8 cellular contexts compared by ENCODE assay signal in genomic region chr7:112204072-112204775, GRCh38. TPM values are rescaled to one million over a fixed set of nuclear protein-coding genes. Genes with fewer than 3 reads are reported as not detected.
DNase-seq lines count a peak whose midpoint lies in the region; ATAC-seq and TF ChIP-seq lines count a peak whose summit lies in the region.

No MANE protein-coding gene starts in this region.

- H3K9me3 Mint-ChIP-seq in HFFc6 (no peaks in the 10 kb centered on the region), activated B cell treated with CpG ODN at 0.5 μM for 24 hours (no peaks in the 10 kb centered on the region)

- DNase-seq in Ammon's horn (ENCODE audit: low spot score) (peak; percentile 48), HFFc6 (no peak), activated B cell treated with CpG ODN at 0.5 μM for 24 hours (no peak)
- DNase-seq in stimulated activated CD4-positive, alpha-beta T cell treated with anti-CD3 and anti-CD28 coated beads, Interleukin-1b, Interleukin-23, amount 100 ng/mL, for 48 hours, result no peak
- no peak for DNase-seq in activated naive CD4-positive, alpha-beta T cell (lab: John Stamatoyannopoulos, UW)

- CTCF ChIA-PET in activated B cell treated with CpG ODN at 0.5 μM for 24 hours (lab: Charles Lee), result interaction anchor here (1.3 kb wide), 1 partner anchor 124 kb away, joined by 3 read pairs; no protein-coding TSS in a partner anchor

- no peaks in the 10 kb centered on the region for H3K27me3 Mint-ChIP-seq in HFFc6 (ENCODE audit: insufficient read depth)
- peaks cover 38% of the 10 kb centered on the region for H3K27me3 Mint-ChIP-seq in activated B cell treated with CpG ODN at 0.5 μM for 24 hours

- POLR2A ChIA-PET in activated B cell treated with CpG ODN at 0.5 μM for 24 hours (lab: Charles Lee), result interaction anchor here (0.6 to 1.8 kb wide), 2 partner anchors 96 to 246 kb away, joined by 3 to 14 read pairs; partner anchors contain the start of gene IFRD1

- no peak for ATAC-seq in activated B cell treated with CpG ODN at 0.5 μM for 24 hours (ENCODE audit: low read depth)
- ATAC-seq in HG03108 (IDR thresholded peaks at IDR 0.05; ENCODE audit: unreplicated experiment), result no peak

- H3K4me1 Mint-ChIP-seq in HFFc6 (ENCODE audit: low read depth) (peaks cover 48% of the 10 kb centered on the region), activated B cell treated with CpG ODN at 0.5 μM for 24 hours (peaks cover 37% of the 10 kb centered on the region)

- peak overlapping the region in 16 of 21 experiments; percentile 69 to 90 (median 82) for H3K27ac ChIP-seq in skin epidermis

- H3K4me3 Mint-ChIP-seq in HFFc6 (peak overlapping the region; percentile 99), activated B cell treated with CpG ODN at 0.5 μM for 24 hours (peak overlapping the region; percentile 42)

- no peak for TF ChIP-seq CTCF in HFFc6 (IDR thresholded peaks at IDR 0.05)
- no peak for TF ChIP-seq CTCF in activated B cell treated with CpG ODN at 0.5 μM for 24 hours (IDR thresholded peaks at IDR 0.05)

- intact Hi-C loops in activated B cell treated with CpG ODN at 0.5 μM for 24 hours (cut with micrococcal nuclease), result loop anchor here (10.0 kb wide), 1 partner anchor 591 kb away; the partner anchor contains the start of gene TMEM168

- H3K27ac Mint-ChIP-seq in HFFc6 (peak overlapping the region; percentile 8), activated B cell treated with CpG ODN at 0.5 μM for 24 hours (no peak overlapping the region)

- H3K36me3 Mint-ChIP-seq in HFFc6 (ENCODE audit: low read depth), result no peaks in the 10 kb centered on the region; the same call in 1 of the 2 replicates
- peaks cover 6% of the 10 kb centered on the region for H3K36me3 Mint-ChIP-seq in activated B cell treated with CpG ODN at 0.5 μM for 24 hours (ENCODE audit: low read depth)

- H3K4me3 ChIP-seq in iPS-11a (ENCODE audit: low read depth, low read length) (peak overlapping the region; percentile 85), skin epidermis (peak overlapping the region; percentile 69 to 98 (median 85))

RNA-seq across cellular contexts. Expression of gene DOCK4, which starts 2.0 kb away (rescaled TPM):
- total RNA-seq in HFFc6 (2021; fragmentation: NEBNext Ultra II Directional; extraction: Animal tissue kit (Norgen Biotek cat#: 25700)), result 1 to 10 TPM; 2.2 to 3.9 (median 3.3) TPM
- 0.61 and 0.73 TPM in 2 replicates for total RNA-seq in activated B cell treated with CpG ODN at 0.5 μM for 24 hours

RNA-seq across cellular contexts. Expression of gene ZNF277, which starts 2.3 kb away (rescaled TPM):
- total RNA-seq in HFFc6 (2021; fragmentation: NEBNext Ultra II Directional; extraction: Animal tissue kit (Norgen Biotek cat#: 25700)), result 10 to 100 TPM in 5 of 6 experiments, 1 to 10 TPM in 1; 9.5 to 14.6 (median 13.5) TPM
- 12.6 and 13.1 TPM in 2 replicates for total RNA-seq in activated B cell treated with CpG ODN at 0.5 μM for 24 hours
